Comparison of ENCODE assay signal across 8 cellular contexts in the genomic region with DNA sequence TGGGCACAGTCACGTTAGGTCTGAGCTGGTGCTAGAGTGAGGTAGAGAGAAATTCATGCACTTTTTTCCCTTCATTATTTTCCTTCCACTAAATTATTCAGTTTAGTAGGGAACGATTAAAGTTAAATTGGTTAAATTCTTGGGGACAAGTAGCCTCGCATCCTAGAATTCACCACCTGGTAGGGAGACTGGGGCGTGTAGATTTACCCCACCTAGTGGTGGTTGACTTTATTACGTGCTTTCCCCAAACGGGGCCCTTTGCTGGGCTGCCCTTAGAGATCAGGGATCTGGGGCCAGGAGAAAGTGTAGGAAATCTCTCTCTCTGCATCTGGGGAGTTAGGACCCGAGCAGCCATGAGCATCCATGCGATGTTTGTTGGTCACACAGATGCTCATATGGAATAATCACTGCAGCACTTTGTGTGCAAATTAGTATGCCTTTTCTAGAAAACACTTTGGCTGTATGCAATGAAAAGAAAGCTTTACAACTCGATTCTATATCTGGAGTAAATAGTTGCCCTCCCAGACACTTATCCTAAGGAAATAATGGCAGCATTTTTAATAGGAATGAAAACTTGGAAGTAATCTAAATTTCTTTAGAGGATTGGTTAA.
DNase-seq lines count a peak whose midpoint lies in the region; ATAC-seq and TF ChIP-seq lines count a peak whose summit lies in the region.

No MANE protein-coding gene starts in this region.

- no peak overlapping the region for H2AFZ ChIP-seq in DND-41 (ENCODE audit: low read depth, low read length)

- peaks cover 4% of the 10 kb centered on the region for H3K36me3 Mint-ChIP-seq in IgD-negative memory B cell

- no peak for TF ChIP-seq POLR2A in testis (IDR thresholded peaks at IDR 0.05)

- H3K4me3 ChIP-seq in DND-41 (ENCODE audit: low read depth in 1 of 2, low read length in 2 of 2) (no peak overlapping the region), right cardiac atrium (ENCODE audit: low read length) (no peak overlapping the region), testis (no peak overlapping the region)

- H3K79me2 ChIP-seq in DND-41 (ENCODE audit: insufficient read depth, low read length), result no peaks in the 10 kb centered on the region

- H4K20me1 ChIP-seq in DND-41 (ENCODE audit: insufficient read depth, low read length), result no peaks in the 10 kb centered on the region

- peak; percentile 81 for TF ChIP-seq CTCF in DND-41 (IDR thresholded peaks at IDR 0.05; ENCODE audit: borderline replicate concordance, extremely low read depth, low read length, poor library complexity, severe bottlenecking)
- peak; percentile 78 for TF ChIP-seq CTCF in VCaP (conservative IDR thresholded peaks at IDR 0.05)
- TF ChIP-seq CTCF in testis (IDR thresholded peaks at IDR 0.05), result peak in 2 of 3 experiments; percentile 25 to 50

- peaks cover 6 to 10% (median 6%) of the 10 kb centered on the region in 3 donors for H3K4me1 Mint-ChIP-seq in IgD-negative memory B cell

- no peak overlapping the region for H3K4me2 ChIP-seq in DND-41 (ENCODE audit: insufficient read depth, low read length)

- ATAC-seq in DND-41 (ENCODE audit: insufficient read depth, low read depth) (peak; percentile 86), right cardiac atrium (peak; percentile 27 to 58), GM19035 (IDR thresholded peaks at IDR 0.05; ENCODE audit: unreplicated experiment) (no peak), GM18873 (IDR thresholded peaks at IDR 0.05; ENCODE audit: low FRiP score, unreplicated experiment) (no peak)

- H3K27me3 Mint-ChIP-seq in IgD-negative memory B cell, result no peaks in the 10 kb centered on the region

- peaks cover 3% of the 10 kb centered on the region for H3K27me3 ChIP-seq in DND-41 (ENCODE audit: insufficient read depth, low read length, poor library complexity)
- H3K27me3 ChIP-seq in right cardiac atrium (ENCODE audit: control insufficient read depth, insufficient read depth), result no peaks in the 10 kb centered on the region
- H3K27me3 ChIP-seq in testis, result no peaks in the 10 kb centered on the region

- DNase-seq in A172 (ENCODE audit: low spot score) (peak; percentile 51), DND-41 (peak; percentile 35), right cardiac atrium (no peak), testis (no peak)

- WGBS in right cardiac atrium, result 44% methylated on average over 9 of the region's 9 CpGs
- 56 to 57% methylated on average over 9 of the region's 9 CpGs for WGBS in testis, 2 donors

- H3K36me3 ChIP-seq in DND-41 (ENCODE audit: insufficient read depth, low read length), result no peaks in the 10 kb centered on the region
- no peaks in the 10 kb centered on the region for H3K36me3 ChIP-seq in testis (ENCODE audit: low read depth, missing control alignments)

- H3K4me1 ChIP-seq in DND-41 (ENCODE audit: insufficient read depth, low read length) (no peaks in the 10 kb centered on the region), right cardiac atrium (ENCODE audit: control insufficient read depth, insufficient read depth, low read length) (no peaks in the 10 kb centered on the region), testis (no peaks in the 10 kb centered on the region)

- no peaks in the 10 kb centered on the region for H3K9me3 Mint-ChIP-seq in IgD-negative memory B cell

- H3K27ac ChIP-seq in DND-41 (ENCODE audit: low read length) (no peak overlapping the region), VCaP (no peak overlapping the region), right cardiac atrium (ENCODE audit: low read length) (no peak overlapping the region), testis (no peak overlapping the region)

- no peak overlapping the region for H3K9ac ChIP-seq in DND-41 (ENCODE audit: low read depth, low read length)

- intact Hi-C loops in right cardiac atrium (cut with DNase I) (no loop called here), testis (cut with DNase I; ENCODE audit: low total_unique reads) (no loop called here)

- H3K27ac Mint-ChIP-seq in IgD-negative memory B cell, result peak overlapping the region in 2 of 3 donors; percentile 50 to 59

- no peak overlapping the region for H3K4me3 Mint-ChIP-seq in IgD-negative memory B cell

- H3K9me3 ChIP-seq in DND-41 (ENCODE audit: insufficient read depth, low read length, severe bottlenecking) (no peaks in the 10 kb centered on the region), right cardiac atrium (ENCODE audit: control insufficient read depth, low read length) (no peaks in the 10 kb centered on the region), testis (no peaks in the 10 kb centered on the region)

Comparison
In these comparisons a context has a peak if more than half of its experiments do, and no peak if none do; other contexts are left out.
1. DNase-seq: peak in A172 (single experiment) and DND-41 (single experiment); none in right cardiac atrium (0 of 3) and testis (single experiment).
2. ATAC-seq: peak in DND-41 (single experiment) and right cardiac atrium (2 of 2); none in GM19035 (single experiment) and GM18873 (single experiment).
3. Peak in every context shown above with its lines, with median percentiles within 50 percentile points of each other: CTCF ChIP-seq.